ENCODE assay signal across 8 cellular contexts in genomic region chr15:76339302-76340197, GRCh38. TPM values are rescaled to one million over a fixed set of nuclear protein-coding genes. Genes with fewer than 3 reads are reported as not detected.
A peak's percentile ranks its signal among the peaks of the same experiment; 100 is the strongest.
DNase-seq lines count a peak whose midpoint lies in the region; ATAC-seq and TF ChIP-seq lines count a peak whose summit lies in the region.

No MANE protein-coding gene starts in this region.

- no peak for TF ChIP-seq POLR2A in lower leg skin (IDR thresholded peaks at IDR 0.05)

- peaks cover 6% of the 10 kb centered on the region for H3K36me3 Mint-ChIP-seq in activated naive CD4-positive, alpha-beta T cell treated with anti-CD3 and anti-CD28 coated beads, Interleukin-2, amount 10 ng/mL, durations not matched to agents 7 days and 5 days
- peaks cover 32% of the 10 kb centered on the region for H3K36me3 Mint-ChIP-seq in activated T-helper 17 cell treated with anti-CD3 and anti-CD28 coated beads, Interleukin-2, amount 50 U/mL, for 72 hours (ENCODE audit: low read depth)
- H3K36me3 Mint-ChIP-seq in type B pancreatic cell = peaks cover 3% of the 10 kb centered on the region

- CTCF ChIA-PET in activated naive CD4-positive, alpha-beta T cell treated with anti-CD3 and anti-CD28 coated beads, Interleukin-2, amount 10 ng/mL, durations not matched to agents 7 days and 5 days (lab: Charles Lee) = no interaction called here

- H3K4me3 Mint-ChIP-seq in activated naive CD4-positive, alpha-beta T cell treated with anti-CD3 and anti-CD28 coated beads, Interleukin-2, amount 10 ng/mL, durations not matched to agents 7 days and 5 days = peak overlapping the region; percentile 71
- peak overlapping the region; percentile 83 for H3K4me3 Mint-ChIP-seq in activated T-helper 17 cell treated with anti-CD3 and anti-CD28 coated beads, Interleukin-2, amount 50 U/mL, for 72 hours
- peak overlapping the region; percentile 84 for H3K4me3 Mint-ChIP-seq in type B pancreatic cell

- H3K27me3 Mint-ChIP-seq in activated naive CD4-positive, alpha-beta T cell treated with anti-CD3 and anti-CD28 coated beads, Interleukin-2, amount 10 ng/mL, durations not matched to agents 7 days and 5 days = peaks cover 98% of the 10 kb centered on the region
- peaks cover 69% of the 10 kb centered on the region for H3K27me3 Mint-ChIP-seq in activated T-helper 17 cell treated with anti-CD3 and anti-CD28 coated beads, Interleukin-2, amount 50 U/mL, for 72 hours
- H3K27me3 Mint-ChIP-seq in type B pancreatic cell = peaks cover 88% of the 10 kb centered on the region

- peak overlapping the region; percentile 1 for H3K4me3 ChIP-seq in lower leg skin (ENCODE audit: low read depth, poor library complexity, severe bottlenecking)

- peaks cover 74% of the 10 kb centered on the region for H3K4me1 Mint-ChIP-seq in activated naive CD4-positive, alpha-beta T cell treated with anti-CD3 and anti-CD28 coated beads, Interleukin-2, amount 10 ng/mL, durations not matched to agents 7 days and 5 days
- H3K4me1 Mint-ChIP-seq in activated T-helper 17 cell treated with anti-CD3 and anti-CD28 coated beads, Interleukin-2, amount 50 U/mL, for 72 hours = peaks cover 30% of the 10 kb centered on the region
- H3K4me1 Mint-ChIP-seq in type B pancreatic cell (ENCODE audit: unreplicated experiment) = peaks cover 30% of the 10 kb centered on the region

- no peak for ATAC-seq in activated T-helper 17 cell treated with anti-CD3 and anti-CD28 coated beads, Interleukin-2, amount 50 U/mL, for 72 hours (replicated peaks)
- ATAC-seq in HG03097 (IDR thresholded peaks at IDR 0.05; ENCODE audit: low FRiP score, unreplicated experiment) (no peak), GM18519 (IDR thresholded peaks at IDR 0.05; ENCODE audit: low FRiP score, unreplicated experiment) (no peak)

- intact Hi-C loops in lower leg skin (cut with DNase I; ENCODE audit: low total_unique reads) = no loop called here

- H3K9me3 Mint-ChIP-seq in activated naive CD4-positive, alpha-beta T cell treated with anti-CD3 and anti-CD28 coated beads, Interleukin-2, amount 10 ng/mL, durations not matched to agents 7 days and 5 days = no peaks in the 10 kb centered on the region
- no peaks in the 10 kb centered on the region for H3K9me3 Mint-ChIP-seq in activated T-helper 17 cell treated with anti-CD3 and anti-CD28 coated beads, Interleukin-2, amount 50 U/mL, for 72 hours
- H3K9me3 Mint-ChIP-seq in type B pancreatic cell = no peaks in the 10 kb centered on the region

- DNase-seq in activated naive CD4-positive, alpha-beta T cell treated with anti-CD3 and anti-CD28 coated beads, Interleukin-2, amount 10 ng/mL, durations not matched to agents 7 days and 5 days = no peak
- DNase-seq in activated naive CD4-positive, alpha-beta T cell (lab: John Stamatoyannopoulos, UW) = no peak
- DNase-seq in lower leg skin (ENCODE audit: low spot score in 2 of 2) (peak in 1 of 2 donors; percentile 82), type B pancreatic cell (ENCODE audit: extremely low spot score, unreplicated experiment) (no peak), cerebellum (ENCODE audit: low spot score) (no peak)

- no peak overlapping the region for H3K27ac Mint-ChIP-seq in activated naive CD4-positive, alpha-beta T cell treated with anti-CD3 and anti-CD28 coated beads, Interleukin-2, amount 10 ng/mL, durations not matched to agents 7 days and 5 days
- no peak overlapping the region for H3K27ac Mint-ChIP-seq in activated T-helper 17 cell treated with anti-CD3 and anti-CD28 coated beads, Interleukin-2, amount 50 U/mL, for 72 hours
- peak overlapping the region; percentile 76 for H3K27ac Mint-ChIP-seq in type B pancreatic cell

- TF ChIP-seq CTCF in lower leg skin (IDR thresholded peaks at IDR 0.05) = no peak
- TF ChIP-seq CTCF in type B pancreatic cell (conservative IDR thresholded peaks at IDR 0.05) = no peak

- 28 to 34% methylated on average over 45 to 48 of the region's 48 CpGs for WGBS in lower leg skin, 2 donors

RNA-seq across cellular contexts. Expression of gene ISL2, which starts 3.0 kb away (rescaled TPM):
- total RNA-seq in activated T-helper 17 cell treated with anti-CD3 and anti-CD28 coated beads, Interleukin-2, amount 50 U/mL, for 72 hours = under 1 TPM in 1 of 2 donors, not detected in 1; 0.35 TPM
- total RNA-seq in lower leg skin (not detected), type B pancreatic cell (ENCODE audit: low replicate concordance) (1.2 and 4.5 TPM in 2 replicates), cerebellum (not detected)

RNA-seq across cellular contexts. Expression of gene ETFA, which starts 28.3 kb away (rescaled TPM):
- total RNA-seq in activated T-helper 17 cell treated with anti-CD3 and anti-CD28 coated beads, Interleukin-2, amount 50 U/mL, for 72 hours = 100 to 1,000 TPM; 113 to 185 TPM
- total RNA-seq in lower leg skin (100 to 1,000 TPM in 1 of 4 donors, 10 to 100 TPM in 3; 65.1 to 110 (median 67.5) TPM), type B pancreatic cell (ENCODE audit: low replicate concordance) (135 and 149 TPM in 2 replicates), cerebellum (52.8 TPM)
